Comparison of ENCODE assay signal across 8 cellular contexts in genomic region chr4:6782846-6783110, GRCh38. TPM values are rescaled to one million over a fixed set of nuclear protein-coding genes. Genes with fewer than 3 reads are reported as not detected.
DNase-seq lines count a peak whose midpoint lies in the region; ATAC-seq, FAIRE-seq and TF ChIP-seq lines count a peak whose summit lies in the region.

No MANE protein-coding gene starts in this region.

- peaks cover 56% of the 10 kb centered on the region for H3K4me1 Mint-ChIP-seq in activated T-helper 1 cell treated with anti-CD3 and anti-CD28 coated beads, Interleukin-12 subunit alpha, Interleukin-12 subunit beta, Interleukin-2, Interleukin-4 antibody, amounts not matched to agents 30 ng/mL and 10 ng/mL and 1 ng/mL, durations not matched to agents 14 hours and 24 hours and 36 hours (ENCODE audit: low read depth)

- H3K27me3 ChIP-seq in adrenal gland: no peaks in the 10 kb centered on the region
- H3K27me3 ChIP-seq in thoracic aorta (replicated peaks; ENCODE audit: insufficient read depth): no peaks in the 10 kb centered on the region

- ATAC-seq in thoracic aorta (ENCODE audit: insufficient number of reproducible peaks, low FRiP score, low read depth): peak; percentile 2

- H3K27ac ChIP-seq in adrenal gland (peak overlapping the region; percentile 88 to 99 (median 98)), kidney (ENCODE audit: low read depth in 2 of 2, low read length in 2 of 2) (peak overlapping the region; percentile 96 to 99), thoracic aorta (peak overlapping the region; percentile 98 to 99)

- intact Hi-C loops in adrenal gland (cut with DNase I) (no loop called here), kidney (cut with DNase I) (no loop called here)
- intact Hi-C loops in activated T-helper 1 cell treated with anti-CD3 and anti-CD28 coated beads, Interleukin-12 subunit alpha, Interleukin-12 subunit beta, Interleukin-2, Interleukin-4 antibody, amounts not matched to agents 30 ng/mL and 10 ng/mL and 1 ng/mL, durations not matched to agents 14 hours and 24 hours and 36 hours (cut with micrococcal nuclease): loop anchor here (1.0 to 5.0 kb wide), 11 partner anchors 66 to 321 kb away; partner anchors contain the start of genes BLOC1S4, GRPEL1, MRFAP1 and MRFAP1L1

- peak; percentile 45 for DNase-seq in NCI-H526 treated with DMSO at 0.1 percent for 48 hours (lab: John Stamatoyannopoulos, UW)
- no peak for DNase-seq in NCI-H526 (lab: John Stamatoyannopoulos, UW)
- no peak for DNase-seq in adrenal gland
- no peak for DNase-seq in kidney
- no peak for DNase-seq in thoracic aorta (ENCODE audit: low spot score)
- DNase-seq in central memory CD4-positive, alpha-beta T cell: no peak
- no peak for DNase-seq in activated T-helper 1 cell treated with anti-CD3 and anti-CD28 coated beads, Interleukin-12 subunit alpha, Interleukin-12 subunit beta, Interleukin-2, Interleukin-4 antibody, amounts not matched to agents 30 ng/mL and 10 ng/mL and 1 ng/mL, durations not matched to agents 14 hours and 24 hours and 36 hours (ENCODE audit: low spot score)
- DNase-seq in NCI-H510A (lab: John Stamatoyannopoulos, UW): no peak

- peak overlapping the region; percentile 27 to 96 (median 89) for H3K4me3 ChIP-seq in adrenal gland
- peak overlapping the region in 1 of 2 donors; percentile 79 for H3K4me3 ChIP-seq in kidney (ENCODE audit: low read length in 2 of 2)
- H3K4me3 ChIP-seq in thoracic aorta: peak overlapping the region; percentile 89

- H3K9ac ChIP-seq in kidney (ENCODE audit: low read length in 2 of 2): peak overlapping the region; percentile 87 to 99

- H3K9me3 ChIP-seq in adrenal gland (replicated peaks in 1 of 3) (no peaks in the 10 kb centered on the region), kidney (ENCODE audit: control insufficient read depth in 1 of 2, low read length in 2 of 2) (no peaks in the 10 kb centered on the region), thoracic aorta (no peaks in the 10 kb centered on the region)

- no peaks in the 10 kb centered on the region for H3K36me3 ChIP-seq in adrenal gland (replicated peaks in 1 of 2)
- H3K36me3 ChIP-seq in kidney (ENCODE audit: control insufficient read depth in 1 of 2, insufficient read depth in 2 of 2, low read length in 2 of 2): peaks cover 0 to 5% of the 10 kb centered on the region in 2 donors
- H3K36me3 ChIP-seq in thoracic aorta: no peaks in the 10 kb centered on the region

- peaks cover 7% of the 10 kb centered on the region for H3K36me3 Mint-ChIP-seq in activated T-helper 1 cell treated with anti-CD3 and anti-CD28 coated beads, Interleukin-12 subunit alpha, Interleukin-12 subunit beta, Interleukin-2, Interleukin-4 antibody, amounts not matched to agents 30 ng/mL and 10 ng/mL and 1 ng/mL, durations not matched to agents 14 hours and 24 hours and 36 hours (ENCODE audit: low read depth)

- no peaks in the 10 kb centered on the region for H3K27me3 Mint-ChIP-seq in activated T-helper 1 cell treated with anti-CD3 and anti-CD28 coated beads, Interleukin-12 subunit alpha, Interleukin-12 subunit beta, Interleukin-2, Interleukin-4 antibody, amounts not matched to agents 30 ng/mL and 10 ng/mL and 1 ng/mL, durations not matched to agents 14 hours and 24 hours and 36 hours (ENCODE audit: insufficient read depth)

- no peak for FAIRE-seq in kidney (lab: Jason Lieb, UNC)

- WGBS in adrenal gland, 4 donors: 0% methylated on average over 21 to 34 of the region's 34 CpGs; no CpG with 5 or more reads in 2 of the 4 donors

- TF ChIP-seq CTCF in adrenal gland (IDR thresholded peaks at IDR 0.05): no peak
- TF ChIP-seq CTCF in kidney (IDR thresholded peaks at IDR 0.05; ENCODE audit: borderline replicate concordance, extremely low read depth, insufficient read depth): no peak
- no peak for TF ChIP-seq CTCF in thoracic aorta (IDR thresholded peaks at IDR 0.05)

- H3K9me3 Mint-ChIP-seq in activated T-helper 1 cell treated with anti-CD3 and anti-CD28 coated beads, Interleukin-12 subunit alpha, Interleukin-12 subunit beta, Interleukin-2, Interleukin-4 antibody, amounts not matched to agents 30 ng/mL and 10 ng/mL and 1 ng/mL, durations not matched to agents 14 hours and 24 hours and 36 hours: no peaks in the 10 kb centered on the region

- H3K4me1 ChIP-seq in adrenal gland (replicated peaks in 1 of 2) (peaks cover 6 to 33% of the 10 kb centered on the region in 2 donors), kidney (ENCODE audit: control insufficient read depth in 1 of 2, insufficient read depth in 1 of 2, low read depth in 1 of 2, low read length in 2 of 2) (peaks cover 0 to 7% of the 10 kb centered on the region in 2 donors), thoracic aorta (ENCODE audit: control insufficient read depth in 1 of 2, low read depth in 2 of 2) (peaks cover 26 to 57% of the 10 kb centered on the region in 2 donors)

- TF ChIP-seq POLR2A in adrenal gland (IDR thresholded peaks at IDR 0.05): no peak

- no peak overlapping the region for H3K27ac Mint-ChIP-seq in activated T-helper 1 cell treated with anti-CD3 and anti-CD28 coated beads, Interleukin-12 subunit alpha, Interleukin-12 subunit beta, Interleukin-2, Interleukin-4 antibody, amounts not matched to agents 30 ng/mL and 10 ng/mL and 1 ng/mL, durations not matched to agents 14 hours and 24 hours and 36 hours

- no peak overlapping the region for H3K4me3 Mint-ChIP-seq in activated T-helper 1 cell treated with anti-CD3 and anti-CD28 coated beads, Interleukin-12 subunit alpha, Interleukin-12 subunit beta, Interleukin-2, Interleukin-4 antibody, amounts not matched to agents 30 ng/mL and 10 ng/mL and 1 ng/mL, durations not matched to agents 14 hours and 24 hours and 36 hours

RNA-seq across cellular contexts. Expression of gene KIAA0232, which starts 0.3 kb away (rescaled TPM):
- total RNA-seq in adrenal gland: 10 to 100 TPM; 21.0 to 45.2 (median 28.1) TPM
- 10 to 100 TPM in 1 of 3 donors, 1 to 10 TPM in 2; 7.3 to 27.1 (median 8.3) TPM for polyA plus RNA-seq in adrenal gland
- 39.9 TPM for total RNA-seq in kidney
- polyA plus RNA-seq in kidney (ENCODE audit: insufficient read depth, low read depth, low replicate concordance): 14.0 TPM
- 10 to 100 TPM; 56.9 to 80.8 TPM for total RNA-seq in thoracic aorta
- 14.5 and 19.1 TPM in 2 replicates for total RNA-seq in activated T-helper 1 cell treated with anti-CD3 and anti-CD28 coated beads, Interleukin-12 subunit alpha, Interleukin-12 subunit beta, Interleukin-2, Interleukin-4 antibody, amounts not matched to agents 30 ng/mL and 10 ng/mL and 1 ng/mL, durations not matched to agents 14 hours and 24 hours and 36 hours
